ENCODE assay signal across 10 cellular contexts in genomic region chr5:135242021-135242480, GRCh38.
A peak's percentile ranks its signal among the peaks of the same experiment; 100 is the strongest.
DNase-seq lines count a peak whose midpoint lies in the region; ATAC-seq, FAIRE-seq and TF ChIP-seq lines count a peak whose summit lies in the region.
"Had no signal": no experiment of that assay in that cellular context is flagged by ENCODE, and none has a peak within 500 bp of the region (broad histone marks: within the 10 kb centered on the region; RNA-seq: fewer than 3 reads in every experiment).

No MANE protein-coding gene starts in this region.

- H3K4me1 ChIP-seq in adrenal gland (replicated peaks in 1 of 2): peaks cover 23 to 54% of the 10 kb centered on the region in 2 donors
- peaks cover 44% of the 10 kb centered on the region for H3K4me1 ChIP-seq in left ventricle myocardium inferior
- peaks cover 15 to 88% (median 69%) of the 10 kb centered on the region in 5 donors for H3K4me1 ChIP-seq in subcutaneous abdominal adipose tissue (ENCODE audit: control insufficient read depth in 5 of 5, insufficient read depth in 5 of 5, low read length in 5 of 5)

- no peak for TF ChIP-seq POLR2A in H54 (IDR thresholded peaks at IDR 0.05; ENCODE audit: low read depth, low read length)
- TF ChIP-seq POLR2A in adrenal gland (IDR thresholded peaks at IDR 0.05): no peak

- H3K27me3 ChIP-seq in adrenal gland (no peaks in the 10 kb centered on the region), left ventricle myocardium inferior (ENCODE audit: low read depth) (no peaks in the 10 kb centered on the region), subcutaneous abdominal adipose tissue (ENCODE audit: control insufficient read depth in 5 of 5, insufficient read depth in 4 of 5, low read length in 5 of 5) (no peaks in the 10 kb centered on the region)

- H3K36me3 ChIP-seq in adrenal gland (replicated peaks in 1 of 2) (no peaks in the 10 kb centered on the region), left ventricle myocardium inferior (no peaks in the 10 kb centered on the region), subcutaneous abdominal adipose tissue (ENCODE audit: control insufficient read depth in 5 of 5, insufficient read depth in 5 of 5, low read length in 5 of 5) (no peaks in the 10 kb centered on the region)

- 29 to 47% (median 41%) methylated on average over 5 to 6 of the region's 6 CpGs for WGBS in adrenal gland, 4 donors

- no peaks in the 10 kb centered on the region for H3K9me3 ChIP-seq in adrenal gland (replicated peaks in 1 of 3)
- no peaks in the 10 kb centered on the region for H3K9me3 ChIP-seq in left ventricle myocardium inferior (replicated peaks)
- no peaks in the 10 kb centered on the region for H3K9me3 ChIP-seq in subcutaneous abdominal adipose tissue (ENCODE audit: control insufficient read depth in 5 of 5, low read length in 5 of 5)

- intact Hi-C loops in adrenal gland (cut with DNase I) (no loop called here), left ventricle myocardium inferior (cut with micrococcal nuclease) (no loop called here)

- no peak for ATAC-seq in GM21381 (IDR thresholded peaks at IDR 0.05; ENCODE audit: unreplicated experiment)

- no peak overlapping the region for H3K9ac ChIP-seq in subcutaneous abdominal adipose tissue (ENCODE audit: low read length in 5 of 5)

- no peak for TF ChIP-seq CTCF in adrenal gland (IDR thresholded peaks at IDR 0.05)
- TF ChIP-seq CTCF in left ventricle myocardium inferior (IDR thresholded peaks at IDR 0.05; ENCODE audit: borderline replicate concordance): no peak

- H3K4me3 ChIP-seq in adrenal gland (no peak overlapping the region), left ventricle myocardium inferior (no peak overlapping the region), subcutaneous abdominal adipose tissue (ENCODE audit: low read depth in 1 of 5, low read length in 5 of 5) (no peak overlapping the region)

- peak; percentile 70 for DNase-seq in H54 (ENCODE audit: insufficient read length, low spot score)
- DNase-seq in adrenal gland: peak; percentile 44 to 89 (median 76)
- no peak for DNase-seq in left ventricle myocardium inferior
- DNase-seq in NCI-H187 treated with DMSO at 0.1 percent for 48 hours (lab: John Stamatoyannopoulos, UW): no peak
- no peak for DNase-seq in SKM-1 treated with dmso at 0.1 percent for 144 hours (lab: John Stamatoyannopoulos, UW; ENCODE audit: unreplicated experiment)
- no peak for DNase-seq in pons (ENCODE audit: low spot score)
- DNase-seq: activated gamma-delta T cell, NCI-H2171 had no signal

- peak; percentile 41 for FAIRE-seq in H54 (lab: Jason Lieb, UNC)

- H3K27ac ChIP-seq in adrenal gland (peak overlapping the region in 4 of 5 donors; percentile 47 to 89 (median 79)), left ventricle myocardium inferior (replicated peaks) (peak overlapping the region; percentile 65), subcutaneous abdominal adipose tissue (ENCODE audit: low read depth, low read length) (peak overlapping the region; percentile 85)

Comparison
In these comparisons a context has a peak if more than half of its experiments do, and no peak if none do; other contexts are left out.
1. DNase-seq: peak in H54 (single experiment) and adrenal gland (7 of 7); none in left ventricle myocardium inferior (single experiment), NCI-H187 treated with DMSO at 0.1 percent for 48 hours (single experiment), SKM-1 treated with dmso at 0.1 percent for 144 hours (single experiment) and pons (single experiment).
2. Peak in every context shown above with its lines, with median percentiles within 50 percentile points of each other: H3K27ac ChIP-seq.